In genomic region chr12:50083301-50083700, GRCh38 we compare ENCODE assay signal across 1 cellular context.
TF ChIP-seq lines count a peak whose summit lies in the region.

No MANE protein-coding gene starts in this region.

TF ChIP-seq in GM23338, 12 proteins besides CTCF, POLR2A, EP300 and RAD21 (continued from another document):
- no peak for TF ChIP-seq ZNF462 (CRISPR knock-in tag; IDR thresholded peaks at IDR 0.05)
- no peak for TF ChIP-seq REST (IDR thresholded peaks at IDR 0.05; ENCODE audit: unreplicated experiment)
- no peak for TF ChIP-seq NANOG (IDR thresholded peaks at IDR 0.05; ENCODE audit: borderline replicate concordance)
- TF ChIP-seq EZH2 (IDR thresholded peaks at IDR 0.05; ENCODE audit: low read depth, unreplicated experiment): no peak
- TF ChIP-seq ETS1 (IDR thresholded peaks at IDR 0.05): no peak
- no peak for TF ChIP-seq CREB1 (CRISPR knock-in tag; IDR thresholded peaks at IDR 0.05; ENCODE audit: low read depth)
- TF ChIP-seq JUNB (IDR thresholded peaks at IDR 0.05; ENCODE audit: unreplicated experiment): no peak
- TF ChIP-seq EZH2phosphoT487 (IDR thresholded peaks at IDR 0.05; ENCODE audit: unreplicated experiment): no peak
- no peak for TF ChIP-seq POLR2AphosphoS5 (IDR thresholded peaks at IDR 0.05; ENCODE audit: low read depth)
- no peak for TF ChIP-seq STAT1 (IDR thresholded peaks at IDR 0.05; ENCODE audit: unreplicated experiment)
- TF ChIP-seq ZNF331 (CRISPR knock-in tag; IDR thresholded peaks at IDR 0.05; ENCODE audit: low read depth): no peak
